1 cellular context compared by ENCODE assay signal in the genomic region with DNA sequence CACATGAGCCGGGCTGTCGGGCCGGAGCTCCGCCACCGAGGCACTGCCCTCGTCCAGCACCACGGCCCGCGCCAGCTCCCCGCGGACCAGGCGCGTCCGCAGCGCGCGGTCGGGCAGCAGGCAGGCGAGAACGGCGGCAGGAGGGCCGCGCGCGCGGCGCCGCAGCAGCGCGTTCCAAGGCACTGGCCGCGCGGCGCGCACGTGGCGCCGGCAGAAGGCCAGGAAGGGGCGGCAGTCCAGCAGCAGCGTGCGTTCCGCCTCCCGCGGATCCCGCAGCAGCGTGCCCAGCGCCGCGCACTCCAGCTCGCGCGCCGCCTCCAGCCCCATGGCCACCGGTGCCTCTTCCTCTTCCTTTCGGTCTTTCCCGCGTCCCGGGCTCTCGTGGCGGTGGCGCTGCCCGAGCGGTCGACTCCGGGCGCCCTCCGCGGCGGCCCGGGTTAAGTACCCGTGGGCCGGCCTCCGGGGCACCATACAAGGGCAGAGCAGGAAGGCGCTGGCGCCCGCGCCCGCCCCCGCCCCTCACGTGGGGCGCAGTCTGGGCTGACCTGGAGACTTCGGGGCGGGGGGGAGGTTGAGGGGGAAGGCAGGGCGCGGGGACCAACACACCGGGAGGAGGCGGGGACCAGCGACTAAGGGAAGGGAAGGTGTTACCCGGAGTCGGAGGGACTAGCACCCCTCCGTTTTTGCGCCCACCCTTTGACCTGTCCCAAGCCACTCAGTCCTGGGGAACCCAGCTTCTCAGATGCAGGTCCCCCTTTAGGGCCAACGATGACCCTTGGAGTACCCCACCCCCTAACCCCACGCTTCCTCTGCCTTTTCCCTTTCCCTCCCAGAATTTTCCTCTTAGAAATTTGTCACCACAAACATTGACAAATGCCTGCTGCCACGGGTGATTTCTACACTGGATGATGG.
TF ChIP-seq lines count a peak whose summit lies in the region.

A gene with protein sequence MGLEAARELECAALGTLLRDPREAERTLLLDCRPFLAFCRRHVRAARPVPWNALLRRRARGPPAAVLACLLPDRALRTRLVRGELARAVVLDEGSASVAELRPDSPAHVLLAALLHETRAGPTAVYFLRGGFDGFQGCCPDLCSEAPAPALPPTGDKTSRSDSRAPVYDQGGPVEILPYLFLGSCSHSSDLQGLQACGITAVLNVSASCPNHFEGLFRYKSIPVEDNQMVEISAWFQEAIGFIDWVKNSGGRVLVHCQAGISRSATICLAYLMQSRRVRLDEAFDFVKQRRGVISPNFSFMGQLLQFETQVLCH (minus strand): TSS at position 413 of the 912 bp plus-strand sequence. CDS start 86 bp downstream, at position 327.

TF ChIP-seq in GM23338, 12 proteins besides CTCF, POLR2A, EP300 and RAD21 (continued from another document):
- TF ChIP-seq, protein P1, sequence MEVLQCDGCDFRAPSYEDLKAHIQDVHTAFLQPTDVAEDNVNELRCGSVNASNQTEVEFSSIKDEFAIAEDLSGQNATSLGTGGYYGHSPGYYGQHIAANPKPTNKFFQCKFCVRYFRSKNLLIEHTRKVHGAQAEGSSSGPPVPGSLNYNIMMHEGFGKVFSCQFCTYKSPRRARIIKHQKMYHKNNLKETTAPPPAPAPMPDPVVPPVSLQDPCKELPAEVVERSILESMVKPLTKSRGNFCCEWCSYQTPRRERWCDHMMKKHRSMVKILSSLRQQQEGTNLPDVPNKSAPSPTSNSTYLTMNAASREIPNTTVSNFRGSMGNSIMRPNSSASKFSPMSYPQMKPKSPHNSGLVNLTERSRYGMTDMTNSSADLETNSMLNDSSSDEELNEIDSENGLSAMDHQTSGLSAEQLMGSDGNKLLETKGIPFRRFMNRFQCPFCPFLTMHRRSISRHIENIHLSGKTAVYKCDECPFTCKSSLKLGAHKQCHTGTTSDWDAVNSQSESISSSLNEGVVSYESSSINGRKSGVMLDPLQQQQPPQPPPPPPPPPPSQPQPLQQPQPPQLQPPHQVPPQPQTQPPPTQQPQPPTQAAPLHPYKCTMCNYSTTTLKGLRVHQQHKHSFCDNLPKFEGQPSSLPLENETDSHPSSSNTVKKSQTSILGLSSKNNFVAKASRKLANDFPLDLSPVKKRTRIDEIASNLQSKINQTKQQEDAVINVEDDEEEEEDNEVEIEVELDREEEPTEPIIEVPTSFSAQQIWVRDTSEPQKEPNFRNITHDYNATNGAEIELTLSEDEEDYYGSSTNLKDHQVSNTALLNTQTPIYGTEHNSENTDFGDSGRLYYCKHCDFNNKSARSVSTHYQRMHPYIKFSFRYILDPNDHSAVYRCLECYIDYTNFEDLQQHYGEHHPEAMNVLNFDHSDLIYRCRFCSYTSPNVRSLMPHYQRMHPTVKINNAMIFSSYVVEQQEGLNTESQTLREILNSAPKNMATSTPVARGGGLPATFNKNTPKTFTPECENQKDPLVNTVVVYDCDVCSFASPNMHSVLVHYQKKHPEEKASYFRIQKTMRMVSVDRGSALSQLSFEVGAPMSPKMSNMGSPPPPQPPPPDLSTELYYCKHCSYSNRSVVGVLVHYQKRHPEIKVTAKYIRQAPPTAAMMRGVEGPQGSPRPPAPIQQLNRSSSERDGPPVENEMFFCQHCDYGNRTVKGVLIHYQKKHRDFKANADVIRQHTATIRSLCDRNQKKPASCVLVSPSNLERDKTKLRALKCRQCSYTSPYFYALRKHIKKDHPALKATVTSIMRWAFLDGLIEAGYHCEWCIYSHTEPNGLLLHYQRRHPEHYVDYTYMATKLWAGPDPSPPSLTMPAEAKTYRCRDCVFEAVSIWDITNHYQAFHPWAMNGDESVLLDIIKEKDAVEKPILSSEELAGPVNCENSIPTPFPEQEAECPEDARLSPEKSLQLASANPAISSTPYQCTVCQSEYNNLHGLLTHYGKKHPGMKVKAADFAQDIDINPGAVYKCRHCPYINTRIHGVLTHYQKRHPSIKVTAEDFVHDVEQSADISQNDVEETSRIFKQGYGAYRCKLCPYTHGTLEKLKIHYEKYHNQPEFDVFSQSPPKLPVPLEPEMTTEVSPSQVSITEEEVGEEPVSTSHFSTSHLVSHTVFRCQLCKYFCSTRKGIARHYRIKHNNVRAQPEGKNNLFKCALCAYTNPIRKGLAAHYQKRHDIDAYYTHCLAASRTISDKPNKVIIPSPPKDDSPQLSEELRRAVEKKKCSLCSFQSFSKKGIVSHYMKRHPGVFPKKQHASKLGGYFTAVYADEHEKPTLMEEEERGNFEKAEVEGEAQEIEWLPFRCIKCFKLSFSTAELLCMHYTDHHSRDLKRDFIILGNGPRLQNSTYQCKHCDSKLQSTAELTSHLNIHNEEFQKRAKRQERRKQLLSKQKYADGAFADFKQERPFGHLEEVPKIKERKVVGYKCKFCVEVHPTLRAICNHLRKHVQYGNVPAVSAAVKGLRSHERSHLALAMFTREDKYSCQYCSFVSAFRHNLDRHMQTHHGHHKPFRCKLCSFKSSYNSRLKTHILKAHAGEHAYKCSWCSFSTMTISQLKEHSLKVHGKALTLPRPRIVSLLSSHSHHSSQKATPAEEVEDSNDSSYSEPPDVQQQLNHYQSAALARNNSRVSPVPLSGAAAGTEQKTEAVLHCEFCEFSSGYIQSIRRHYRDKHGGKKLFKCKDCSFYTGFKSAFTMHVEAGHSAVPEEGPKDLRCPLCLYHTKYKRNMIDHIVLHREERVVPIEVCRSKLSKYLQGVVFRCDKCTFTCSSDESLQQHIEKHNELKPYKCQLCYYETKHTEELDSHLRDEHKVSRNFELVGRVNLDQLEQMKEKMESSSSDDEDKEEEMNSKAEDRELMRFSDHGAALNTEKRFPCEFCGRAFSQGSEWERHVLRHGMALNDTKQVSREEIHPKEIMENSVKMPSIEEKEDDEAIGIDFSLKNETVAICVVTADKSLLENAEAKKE (CRISPR knock-in tag; IDR thresholded peaks at IDR 0.05): no peak
- no peak for TF ChIP-seq CREB1 (CRISPR knock-in tag; IDR thresholded peaks at IDR 0.05; ENCODE audit: low read depth)
- TF ChIP-seq JUNB (IDR thresholded peaks at IDR 0.05; ENCODE audit: unreplicated experiment): no peak
- TF ChIP-seq, protein P2, sequence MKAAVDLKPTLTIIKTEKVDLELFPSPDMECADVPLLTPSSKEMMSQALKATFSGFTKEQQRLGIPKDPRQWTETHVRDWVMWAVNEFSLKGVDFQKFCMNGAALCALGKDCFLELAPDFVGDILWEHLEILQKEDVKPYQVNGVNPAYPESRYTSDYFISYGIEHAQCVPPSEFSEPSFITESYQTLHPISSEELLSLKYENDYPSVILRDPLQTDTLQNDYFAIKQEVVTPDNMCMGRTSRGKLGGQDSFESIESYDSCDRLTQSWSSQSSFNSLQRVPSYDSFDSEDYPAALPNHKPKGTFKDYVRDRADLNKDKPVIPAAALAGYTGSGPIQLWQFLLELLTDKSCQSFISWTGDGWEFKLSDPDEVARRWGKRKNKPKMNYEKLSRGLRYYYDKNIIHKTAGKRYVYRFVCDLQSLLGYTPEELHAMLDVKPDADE (IDR thresholded peaks at IDR 0.05): 0 out of 2 replicates have a peak, but pooled peaks have one; percentile 4
- no peak for TF ChIP-seq ZNF114 (CRISPR knock-in tag; IDR thresholded peaks at IDR 0.05)
- TF ChIP-seq POLR2AphosphoS5 (IDR thresholded peaks at IDR 0.05; ENCODE audit: low read depth): peak; percentile 48
